ENCODE assay signal across 26 cellular contexts in the genomic region with DNA sequence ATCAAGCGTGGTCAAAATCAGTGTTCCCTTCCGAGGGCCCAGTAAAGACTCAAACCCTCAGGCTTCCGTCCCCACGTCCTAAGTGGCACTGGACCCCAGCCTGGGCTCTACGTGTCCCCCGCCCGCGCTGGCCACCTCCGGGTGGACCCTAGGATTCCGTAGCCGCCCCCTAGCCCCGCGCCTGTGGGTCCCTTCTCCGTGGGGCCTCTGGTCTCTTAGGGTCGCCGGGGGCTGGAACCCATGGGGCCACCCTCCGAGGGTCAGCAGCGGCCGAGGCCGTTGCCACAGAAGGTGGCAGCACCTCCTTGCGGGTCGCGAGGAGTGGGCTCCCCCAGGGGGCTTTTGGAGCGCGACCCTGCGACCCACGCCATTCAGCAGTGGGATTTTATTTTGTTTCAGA.
"Had no signal": no experiment of that assay in that cellular context is flagged by ENCODE, and none has a peak within 500 bp of the region (broad histone marks: within the 10 kb centered on the region; RNA-seq: fewer than 3 reads in every experiment).

No MANE protein-coding gene starts in this region.

- H3K36me3 ChIP-seq: heart left ventricle, left ventricle myocardium inferior, right atrium auricular region, right lobe of liver, suprapubic skin, thoracic aorta, tibial artery, upper lobe of right lung had no signal

- H3K9me3 Mint-ChIP-seq: immature natural killer cell; naive thymus-derived CD4-positive, alpha-beta T cell; natural killer cell treated with Interleukin-12 subunit alpha and Interleukin-12 subunit beta and Interleukin-15 and Interleukin-18, amount 100 ng/mL, for 72 hours; stimulated activated memory B cell treated with anti-CD40 and anti-IgM and Interleukin-4, amounts not matched to agents 10 μg/mL and 1 μg/mL and 100 μg/mL, for 72 hours had no signal

- H3K27me3 ChIP-seq: heart left ventricle, right atrium auricular region, right lobe of liver, suprapubic skin, tibial artery, upper lobe of right lung had no signal

- H3K4me1 ChIP-seq: left ventricle myocardium inferior, right atrium auricular region, right lobe of liver, upper lobe of right lung had no signal

- H3K4me3 ChIP-seq: heart left ventricle, left ventricle myocardium inferior, lung, mucosa of descending colon, right atrium auricular region, right lobe of liver, smooth muscle cell, suprapubic skin, thoracic aorta, tibial artery, upper lobe of right lung had no signal

- H3K36me3 Mint-ChIP-seq: immature natural killer cell; naive thymus-derived CD4-positive, alpha-beta T cell; natural killer cell treated with Interleukin-12 subunit alpha and Interleukin-12 subunit beta and Interleukin-15 and Interleukin-18, amount 100 ng/mL, for 72 hours; stimulated activated memory B cell treated with anti-CD40 and anti-IgM and Interleukin-4, amounts not matched to agents 10 μg/mL and 1 μg/mL and 100 μg/mL, for 72 hours had no signal

- H3K27ac ChIP-seq: heart left ventricle, left ventricle myocardium inferior, parathyroid adenoma, right atrium auricular region, right lobe of liver, suprapubic skin, thoracic aorta, tibial artery, upper lobe of right lung had no signal

- H3K4me2 ChIP-seq: smooth muscle cell had no signal

- H3K27me3 Mint-ChIP-seq: progenitor cell of endocrine pancreas had no signal

- H2AFZ ChIP-seq: parathyroid adenoma had no signal

- H3K27ac Mint-ChIP-seq: immature natural killer cell; naive thymus-derived CD4-positive, alpha-beta T cell; natural killer cell treated with Interleukin-12 subunit alpha and Interleukin-12 subunit beta and Interleukin-15 and Interleukin-18, amount 100 ng/mL, for 72 hours; stimulated activated memory B cell treated with anti-CD40 and anti-IgM and Interleukin-4, amounts not matched to agents 10 μg/mL and 1 μg/mL and 100 μg/mL, for 72 hours had no signal

- H3K9me3 ChIP-seq: heart left ventricle, left ventricle myocardium inferior, mucosa of descending colon, right atrium auricular region, right lobe of liver, suprapubic skin, thoracic aorta, tibial artery, upper lobe of right lung had no signal

- H3K79me2 ChIP-seq: parathyroid adenoma had no signal

- ATAC-seq: heart left ventricle; mucosa of descending colon; naive thymus-derived CD4-positive, alpha-beta T cell; natural killer cell treated with Interleukin-12 subunit alpha and Interleukin-12 subunit beta and Interleukin-15 and Interleukin-18, amount 100 ng/mL, for 72 hours; right lobe of liver; stimulated activated memory B cell treated with anti-CD40 and anti-IgM and Interleukin-4, amounts not matched to agents 10 μg/mL and 1 μg/mL and 100 μg/mL, for 72 hours; upper lobe of right lung had no signal

- H3K4me3 Mint-ChIP-seq: immature natural killer cell; naive thymus-derived CD4-positive, alpha-beta T cell; natural killer cell treated with Interleukin-12 subunit alpha and Interleukin-12 subunit beta and Interleukin-15 and Interleukin-18, amount 100 ng/mL, for 72 hours; stimulated activated memory B cell treated with anti-CD40 and anti-IgM and Interleukin-4, amounts not matched to agents 10 μg/mL and 1 μg/mL and 100 μg/mL, for 72 hours had no signal

- DNase-seq: heart left ventricle; hypothalamus; immature natural killer cell; left ventricle myocardium inferior; midbrain; mucosa of descending colon; naive thymus-derived CD4-positive, alpha-beta T cell; occipital lobe; right lobe of liver; stimulated activated CD4-positive, alpha-beta T cell treated with anti-CD3 and anti-CD28 coated beads, Interleukin-1b, Interleukin-23, amount 100 ng/mL, for 48 hours; stimulated activated CD4-positive, alpha-beta T cell treated with anti-CD3 and anti-CD28 coated beads, Interleukin-2, amount 100 ng/mL, for 48 hours; stimulated activated CD4-positive, alpha-beta T cell treated with anti-CD3 and anti-CD28 coated beads, Interleukin-4, amount 100 ng/mL, for 4 hours; stimulated activated CD8-positive, alpha-beta memory T cell treated with anti-CD3 and anti-CD28 coated beads, Interleukin-4, amount 100 ng/mL, for 48 hours; stimulated activated naive CD4-positive, alpha-beta T cell treated with Interleukin-2 at 50 U/mL for 16 hours; tibial artery; trophoblast cell; upper lobe of right lung had no signal

- H3K9ac ChIP-seq: parathyroid adenoma had no signal

- H3K4me1 Mint-ChIP-seq: immature natural killer cell; naive thymus-derived CD4-positive, alpha-beta T cell; stimulated activated memory B cell treated with anti-CD40 and anti-IgM and Interleukin-4, amounts not matched to agents 10 μg/mL and 1 μg/mL and 100 μg/mL, for 72 hours had no signal
